17 cellular contexts compared by ENCODE assay signal in genomic region chr2:239830066-239830717, GRCh38.
DNase-seq lines count a peak whose midpoint lies in the region; ATAC-seq and TF ChIP-seq lines count a peak whose summit lies in the region.
"Had no signal": no experiment of that assay in that cellular context is flagged by ENCODE, and none has a peak within 500 bp of the region (broad histone marks: within the 10 kb centered on the region; RNA-seq: fewer than 3 reads in every experiment).

No MANE protein-coding gene starts in this region.

- H3K36me3 ChIP-seq in KMS-11 (ENCODE audit: insufficient read depth) (no peaks in the 10 kb centered on the region), psoas muscle (ENCODE audit: insufficient read depth in 1 of 2, low read depth in 1 of 2) (no peaks in the 10 kb centered on the region)
- H3K36me3 ChIP-seq: tibial nerve had no signal

- intact Hi-C loops in psoas muscle (cut with DNase I): no loop called here

- no peaks in the 10 kb centered on the region for H3K79me2 ChIP-seq in KMS-11 (ENCODE audit: insufficient read depth, low read depth)

- H2AFZ ChIP-seq in KMS-11 (ENCODE audit: low read depth): no peak overlapping the region

- peak overlapping the region; percentile 30; the same call in 1 of the 2 replicates for H3K4me2 ChIP-seq in KMS-11

- H3K4me3 ChIP-seq in KMS-11 (IDR thresholded peaks at IDR 0.05; ENCODE audit: insufficient read depth, low read depth, low read length) (no peak overlapping the region), fibroblast of mammary gland (ENCODE audit: control insufficient read depth, low read depth, low read length) (no peak overlapping the region), psoas muscle (no peak overlapping the region)
- H3K4me3 ChIP-seq: tibial nerve had no signal

- DNase-seq in SW480 (ENCODE audit: low spot score) (peak; percentile 15), fibroblast of mammary gland (ENCODE audit: low read depth) (peak; percentile 13), psoas muscle (no peak), cerebellar nuclear complex (lab: John Stamatoyannopoulos, UW) (no peak), T1000 (lab: John Stamatoyannopoulos, UW) (no peak), OCI-M1 (lab: John Stamatoyannopoulos, UW) (no peak)
- DNase-seq: activated CD4-positive, alpha-beta T cell treated with anti-CD3 and anti-CD28 coated beads for 48 hours; DMS153; HCEC 1CT; KBM-7; NCI-H1694 treated with DMSO at 0.1 percent for 48 hours; NCI-H526 had no signal

- H3K4me1 ChIP-seq in KMS-11 (ENCODE audit: low read depth, poor library complexity, severe bottlenecking) (peaks cover 31% of the 10 kb centered on the region), psoas muscle (no peaks in the 10 kb centered on the region)
- H3K4me1 ChIP-seq: tibial nerve had no signal

- no peaks in the 10 kb centered on the region for H3K9me3 ChIP-seq in psoas muscle
- H3K9me3 ChIP-seq: tibial nerve had no signal

- H3K9ac ChIP-seq in KMS-11: no peak overlapping the region

- H3K27ac ChIP-seq in KMS-11 (no peak overlapping the region; the same call in 1 of the 2 replicates), psoas muscle (no peak overlapping the region)
- H3K27ac ChIP-seq: RWPE1, tibial nerve had no signal

- H4K20me1 ChIP-seq in KMS-11 (ENCODE audit: insufficient read depth): no peaks in the 10 kb centered on the region

- ATAC-seq in psoas muscle: peak; percentile 54 to 83 (median 66)
- ATAC-seq in GM19035 (IDR thresholded peaks at IDR 0.05; ENCODE audit: unreplicated experiment): no peak
- ATAC-seq: T-helper 17 cell had no signal

- 77 to 85% (median 83%) methylated on average over 8 of the region's 8 CpGs for WGBS in psoas muscle, 3 donors

- no peak for TF ChIP-seq CTCF in KMS-11 (conservative IDR thresholded peaks at IDR 0.05; ENCODE audit: low read depth, low read length)
- TF ChIP-seq CTCF in fibroblast of mammary gland (conservative IDR thresholded peaks at IDR 0.05; ENCODE audit: control insufficient read depth, insufficient read depth, low read depth, low read length): no peak
- TF ChIP-seq CTCF in psoas muscle (IDR thresholded peaks at IDR 0.05): no peak

- H3K27me3 ChIP-seq in KMS-11 (ENCODE audit: insufficient read depth, low read depth) (no peaks in the 10 kb centered on the region), psoas muscle (ENCODE audit: insufficient read depth in 3 of 3, low read length in 2 of 3) (peaks cover 0 to 5% (median 0%) of the 10 kb centered on the region in 3 donors)
- H3K27me3 ChIP-seq: tibial nerve had no signal

Comparison
In these comparisons a context has a peak if more than half of its experiments do, and no peak if none do; other contexts are left out.
1. DNase-seq: peak in SW480 (single experiment) and fibroblast of mammary gland (single experiment); none in psoas muscle (0 of 2), cerebellar nuclear complex (0 of 2), T1000 (single experiment) and OCI-M1 (single experiment).